In the genomic region with DNA sequence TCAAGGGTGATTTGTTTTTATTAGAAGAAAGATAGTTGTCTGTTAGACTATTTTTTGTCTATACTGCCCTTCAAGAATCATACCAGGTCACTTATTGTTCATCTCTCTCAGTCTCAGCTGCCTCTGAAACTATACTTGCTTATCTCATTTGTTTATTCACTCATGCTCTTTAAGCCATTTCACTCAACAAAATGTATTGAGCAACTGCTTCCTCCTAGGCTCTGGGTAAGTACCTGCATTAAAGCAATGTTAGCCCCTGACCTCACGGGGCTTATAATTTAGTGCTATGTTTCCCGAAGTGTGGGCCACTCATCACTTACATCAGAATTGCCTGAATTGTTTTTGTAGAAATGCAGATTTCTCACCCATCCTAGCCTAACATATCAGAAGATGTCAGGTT, we compare ENCODE assay signal across 22 cellular contexts.
A peak's percentile ranks its signal among the peaks of the same experiment; 100 is the strongest.
DNase-seq lines count a peak whose midpoint lies in the region; ATAC-seq and TF ChIP-seq lines count a peak whose summit lies in the region.
"Had no signal": no experiment of that assay in that cellular context is flagged by ENCODE, and none has a peak within 500 bp of the region (broad histone marks: within the 10 kb centered on the region; RNA-seq: fewer than 3 reads in every experiment).

No MANE protein-coding gene starts in this region.

- TF ChIP-seq POLR2A in gastroesophageal sphincter (IDR thresholded peaks at IDR 0.05) (no peak), spleen (IDR thresholded peaks at IDR 0.05) (no peak)

- ATAC-seq in gastroesophageal sphincter = no peak
- ATAC-seq: PC-3 had no signal

- CTCF ChIA-PET in CD4-positive, alpha-beta memory T cell (lab: Charles Lee; ENCODE audit: partially characterized antibody) = no interaction called here

- no peak overlapping the region for H3K9ac ChIP-seq in KMS-11
- H3K9ac ChIP-seq in stomach smooth muscle (ENCODE audit: low read length in 2 of 2) = no peak overlapping the region
- H3K9ac ChIP-seq: BLaER1, SK-N-SH had no signal

- H3K27ac Mint-ChIP-seq in CD4-positive, alpha-beta memory T cell = no peak overlapping the region
- H3K27ac Mint-ChIP-seq: CD8-positive, alpha-beta memory T cell; HFFc6; IgD-negative memory B cell had no signal

- no peaks in the 10 kb centered on the region for H4K20me1 ChIP-seq in KMS-11 (ENCODE audit: insufficient read depth)
- H4K20me1 ChIP-seq: BLaER1 had no signal

- H3K4me3 Mint-ChIP-seq in CD4-positive, alpha-beta memory T cell = no peak overlapping the region
- H3K4me3 Mint-ChIP-seq: CD8-positive, alpha-beta memory T cell; HFFc6; IgD-negative memory B cell had no signal

- H3K4me2 ChIP-seq in KMS-11 = peak overlapping the region; percentile 60
- H3K4me2 ChIP-seq: BLaER1, SK-N-SH had no signal

- H3K36me3 Mint-ChIP-seq in CD4-positive, alpha-beta memory T cell = no peaks in the 10 kb centered on the region
- H3K36me3 Mint-ChIP-seq: CD8-positive, alpha-beta memory T cell; IgD-negative memory B cell had no signal

- H3K4me1 Mint-ChIP-seq in CD4-positive, alpha-beta memory T cell = no peaks in the 10 kb centered on the region
- H3K4me1 Mint-ChIP-seq: CD8-positive, alpha-beta memory T cell; IgD-negative memory B cell had no signal

- no peak overlapping the region for H2AFZ ChIP-seq in KMS-11 (ENCODE audit: low read depth)

- no peaks in the 10 kb centered on the region for H3K9me3 Mint-ChIP-seq in CD4-positive, alpha-beta memory T cell
- H3K9me3 Mint-ChIP-seq: CD8-positive, alpha-beta memory T cell; HFFc6 had no signal

- POLR2A ChIA-PET in CD4-positive, alpha-beta memory T cell (lab: Charles Lee; ENCODE audit: partially characterized antibody) = no interaction called here

- H3K27ac ChIP-seq in KMS-11 = peak overlapping the region; percentile 99
- peak overlapping the region; percentile 89 to 94 (median 93) for H3K27ac ChIP-seq in gastroesophageal sphincter
- H3K27ac ChIP-seq in stomach smooth muscle (ENCODE audit: low read length) = peak overlapping the region; percentile 90
- H3K27ac ChIP-seq in CD4-positive, alpha-beta memory T cell (ENCODE audit: low read depth, low read length) = no peak overlapping the region
- H3K27ac ChIP-seq in spleen = no peak overlapping the region
- H3K27ac ChIP-seq: BLaER1 had no signal

- peak; percentile 13 for DNase-seq in choroid plexus epithelial cell (ENCODE audit: low read depth)
- DNase-seq in CD4-positive, alpha-beta memory T cell = no peak
- no peak for DNase-seq in NCI-H82 treated with DMSO at 0.1 percent for 48 hours (lab: John Stamatoyannopoulos, UW; ENCODE audit: unreplicated experiment)
- no peak for DNase-seq in NCI-H748 (lab: John Stamatoyannopoulos, UW; ENCODE audit: unreplicated experiment)
- no peak for DNase-seq in spleen
- DNase-seq: CD8-positive, alpha-beta memory T cell; H7; HFFc6; Kasumi-1; NCI-H1105 treated with DMSO at 0.1 percent for 48 hours; NCI-H1694 treated with DMSO at 0.1 percent for 48 hours; NCI-H510A treated with DMSO at 0.1 percent for 48 hours; NCI-H82; PC-3; RPMI8226; SHP77 treated with DMSO at 0.1 percent for 48 hours; SK-N-SH had no signal

- H3K36me3 ChIP-seq in KMS-11 (ENCODE audit: insufficient read depth) = no peaks in the 10 kb centered on the region
- peaks cover 0 to 60% of the 10 kb centered on the region in 2 donors for H3K36me3 ChIP-seq in gastroesophageal sphincter
- H3K36me3 ChIP-seq in stomach smooth muscle (ENCODE audit: control insufficient read depth in 2 of 2, insufficient read depth in 2 of 2, low read length in 2 of 2) = peaks cover 35 to 70% of the 10 kb centered on the region in 2 donors
- H3K36me3 ChIP-seq in CD4-positive, alpha-beta memory T cell (ENCODE audit: insufficient read depth, low read length) = no peaks in the 10 kb centered on the region
- H3K36me3 ChIP-seq in spleen = peaks cover 0 to 14% (median 0%) of the 10 kb centered on the region in 6 donors
- H3K36me3 ChIP-seq: BLaER1 had no signal

- H3K27me3 Mint-ChIP-seq in CD4-positive, alpha-beta memory T cell = peaks cover 0 to 1% of the 10 kb centered on the region in 2 donors
- H3K27me3 Mint-ChIP-seq: IgD-negative memory B cell had no signal

- no peaks in the 10 kb centered on the region for H3K79me2 ChIP-seq in KMS-11 (ENCODE audit: insufficient read depth, low read depth)

- TF ChIP-seq CTCF in KMS-11 (conservative IDR thresholded peaks at IDR 0.05; ENCODE audit: low read depth, low read length) (no peak), choroid plexus epithelial cell (conservative IDR thresholded peaks at IDR 0.05; ENCODE audit: low read depth, low read length) (no peak), gastroesophageal sphincter (IDR thresholded peaks at IDR 0.05) (no peak), spleen (IDR thresholded peaks at IDR 0.05 in 8 of 11, conservative IDR thresholded peaks at IDR 0.05 in 3 of 11) (no peak)

- H3K4me1 ChIP-seq in KMS-11 (ENCODE audit: low read depth, poor library complexity, severe bottlenecking) = peaks cover 95% of the 10 kb centered on the region
- peaks cover 56 to 100% (median 69%) of the 10 kb centered on the region in 3 donors for H3K4me1 ChIP-seq in gastroesophageal sphincter
- H3K4me1 ChIP-seq in stomach smooth muscle (ENCODE audit: control insufficient read depth, insufficient read depth, low read length) = peaks cover 84% of the 10 kb centered on the region
- H3K4me1 ChIP-seq in CD4-positive, alpha-beta memory T cell (ENCODE audit: insufficient read depth, low read length) = no peaks in the 10 kb centered on the region
- H3K4me1 ChIP-seq in spleen = peaks cover 0 to 6% (median 0%) of the 10 kb centered on the region in 6 donors
- H3K4me1 ChIP-seq: BLaER1 had no signal

- 73 to 83% methylated on average over 2 of the region's 2 CpGs for WGBS in gastroesophageal sphincter (ENCODE audit: low coverage in 1 of 2), 2 donors
- 88 to 95% (median 92%) methylated on average over 2 of the region's 2 CpGs for WGBS in spleen, 5 donors

- TF ChIP-seq EP300 in gastroesophageal sphincter (IDR thresholded peaks at IDR 0.05) = no peak

- H3K27me3 ChIP-seq in KMS-11 (ENCODE audit: insufficient read depth, low read depth) = no peaks in the 10 kb centered on the region
- no peaks in the 10 kb centered on the region for H3K27me3 ChIP-seq in gastroesophageal sphincter
- H3K27me3 ChIP-seq in stomach smooth muscle (ENCODE audit: control insufficient read depth in 1 of 2, insufficient read depth in 2 of 2, low read length in 2 of 2) = no peaks in the 10 kb centered on the region
- no peaks in the 10 kb centered on the region for H3K27me3 ChIP-seq in CD4-positive, alpha-beta memory T cell (ENCODE audit: insufficient read depth, low read length)
- no peaks in the 10 kb centered on the region for H3K27me3 ChIP-seq in spleen (replicated peaks in 1 of 7)
- H3K27me3 ChIP-seq: BLaER1 had no signal

- H3K4me3 ChIP-seq in KMS-11 (IDR thresholded peaks at IDR 0.05; ENCODE audit: insufficient read depth, low read depth, low read length) (no peak overlapping the region), choroid plexus epithelial cell (ENCODE audit: low read depth, low read length) (no peak overlapping the region), gastroesophageal sphincter (no peak overlapping the region), stomach smooth muscle (ENCODE audit: low read length in 2 of 2) (no peak overlapping the region), spleen (no peak overlapping the region)
- H3K4me3 ChIP-seq in CD4-positive, alpha-beta memory T cell (ENCODE audit: low read length in 2 of 2) = no peak overlapping the region
- H3K4me3 ChIP-seq: BLaER1 had no signal

- H3K9me3 ChIP-seq in gastroesophageal sphincter (no peaks in the 10 kb centered on the region), stomach smooth muscle (ENCODE audit: control insufficient read depth in 2 of 2, low read length in 2 of 2) (no peaks in the 10 kb centered on the region), spleen (no peaks in the 10 kb centered on the region)
- H3K9me3 ChIP-seq in CD4-positive, alpha-beta memory T cell (ENCODE audit: control insufficient read depth in 1 of 2, low read length in 2 of 2) = no peaks in the 10 kb centered on the region
- H3K9me3 ChIP-seq: BLaER1, SK-N-SH had no signal

- intact Hi-C loops in CD4-positive, alpha-beta memory T cell (cut with micrococcal nuclease) = no loop called here
- intact Hi-C loops in spleen (cut with DNase I; ENCODE audit: low total_unique reads) = no loop called here

Comparison
In these comparisons a context has a peak if more than half of its experiments do, and no peak if none do; other contexts are left out.
1. H3K27ac ChIP-seq: peak in KMS-11 (single experiment), gastroesophageal sphincter (4 of 4) and stomach smooth muscle (single experiment); none in CD4-positive, alpha-beta memory T cell (single experiment) and spleen (0 of 8).